ENCODE assay signal across 10 cellular contexts in the genomic region with DNA sequence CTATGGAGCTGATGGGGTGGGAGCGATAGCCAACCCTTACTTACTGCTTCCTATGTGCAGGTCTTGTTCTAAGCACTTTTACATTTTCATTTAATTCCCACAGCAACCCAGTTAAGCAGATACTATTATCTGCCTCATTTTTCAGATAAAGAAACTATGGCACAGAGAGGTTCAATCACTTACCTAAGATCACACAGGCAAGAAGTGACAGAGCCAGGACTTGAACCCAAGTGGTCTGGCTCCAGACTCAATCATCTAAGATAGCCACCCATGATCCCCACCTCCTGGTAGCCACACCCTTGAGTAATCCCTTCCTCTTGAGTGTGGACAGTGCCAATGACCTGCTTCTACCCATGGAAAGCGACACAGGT. TPM values are rescaled to one million over a fixed set of nuclear protein-coding genes. Genes with fewer than 3 reads are reported as not detected.
DNase-seq lines count a peak whose midpoint lies in the region; ATAC-seq and TF ChIP-seq lines count a peak whose summit lies in the region.
"Had no signal": no experiment of that assay in that cellular context is flagged by ENCODE, and none has a peak within 500 bp of the region (broad histone marks: within the 10 kb centered on the region; RNA-seq: fewer than 3 reads in every experiment).

No MANE protein-coding gene starts in this region.

- H3K27ac ChIP-seq in DOHH2 (ENCODE audit: low read depth, low read length) (peak overlapping the region; percentile 97), right lobe of liver (peak overlapping the region; percentile 39 to 67 (median 44)), stomach (peak overlapping the region in 4 of 5 donors; percentile 24 to 86 (median 62))

- no peaks in the 10 kb centered on the region for H3K9me2 ChIP-seq in DOHH2 (replicated peaks; ENCODE audit: control insufficient read depth, low read length)

- DNase-seq in T-helper 17 cell (no peak), right lobe of liver (no peak), stomach (no peak), RKO (ENCODE audit: low spot score) (no peak), GM03348 (ENCODE audit: low spot score) (no peak)
- DNase-seq: activated T-cell treated with anti-CD3 and anti-CD28 coated beads for 4 hours, H7, T1000 had no signal

- no peaks in the 10 kb centered on the region for H3K36me3 Mint-ChIP-seq in T-helper 17 cell (ENCODE audit: low read depth)

- peaks cover 31% of the 10 kb centered on the region for H3K4me1 Mint-ChIP-seq in T-helper 17 cell

- ATAC-seq in T-helper 17 cell (no peak), right lobe of liver (no peak), GM18517 (IDR thresholded peaks at IDR 0.05; ENCODE audit: unreplicated experiment) (no peak)

- H3F3A ChIP-seq in DOHH2 (ENCODE audit: control insufficient read depth, insufficient read depth), result peaks cover 45% of the 10 kb centered on the region

- H3K4me3 Mint-ChIP-seq in T-helper 17 cell, result no peak overlapping the region

- H3K4me2 ChIP-seq in DOHH2 (ENCODE audit: low read length), result peak overlapping the region; percentile 84

- TF ChIP-seq CTCF in DOHH2 (IDR thresholded peaks at IDR 0.05; ENCODE audit: low read depth, low read length, poor library complexity, severe bottlenecking), result no peak
- no peak for TF ChIP-seq CTCF in right lobe of liver (IDR thresholded peaks at IDR 0.05)
- no peak for TF ChIP-seq CTCF in stomach (IDR thresholded peaks at IDR 0.05)

- H3K9me3 ChIP-seq in DOHH2 (ENCODE audit: control insufficient read depth, insufficient read depth, low read length) (no peaks in the 10 kb centered on the region), T-helper 17 cell (ENCODE audit: control insufficient read depth, low read length, poor library complexity, severe bottlenecking) (no peaks in the 10 kb centered on the region), right lobe of liver (no peaks in the 10 kb centered on the region), stomach (no peaks in the 10 kb centered on the region)

- H4K20me1 ChIP-seq in DOHH2 (ENCODE audit: control insufficient read depth, insufficient read depth, low read depth, low read length), result no peaks in the 10 kb centered on the region

- intact Hi-C loops in right lobe of liver (cut with DNase I), result no loop called here
- intact Hi-C loops in stomach (cut with DNase I; ENCODE audit: low total_unique reads), result no loop called here

- TF ChIP-seq EP300 in stomach (IDR thresholded peaks at IDR 0.05), result no peak

- H3K36me3 ChIP-seq in DOHH2 (ENCODE audit: control insufficient read depth, low read length) (peaks cover 14% of the 10 kb centered on the region), right lobe of liver (peaks cover 0 to under 1% (median 0%) of the 10 kb centered on the region in 4 donors), stomach (peaks cover under 1 to 15% (median 10%) of the 10 kb centered on the region in 4 donors)

- H3K27me3 ChIP-seq in DOHH2 (ENCODE audit: control insufficient read depth, low read length) (no peaks in the 10 kb centered on the region), right lobe of liver (no peaks in the 10 kb centered on the region), stomach (no peaks in the 10 kb centered on the region)

- whole genome bisulfite sequencing in right lobe of liver (ENCODE audit: insufficient coverage, low coverage, low lambda C conversion rate, missing lambda C conversion rate), result 88% methylated on average over 2 of the region's 2 CpGs
- 72 to 88% (median 87%) methylated on average over 2 of the region's 2 CpGs for WGBS in stomach, 5 donors

- H3K79me2 ChIP-seq in DOHH2 (ENCODE audit: control insufficient read depth, low read length), result peaks cover 5% of the 10 kb centered on the region

- H3K4me3 ChIP-seq in DOHH2 (ENCODE audit: low read length) (peak overlapping the region; percentile 53), right lobe of liver (no peak overlapping the region), stomach (no peak overlapping the region)

- H3K27ac Mint-ChIP-seq in T-helper 17 cell, result peak overlapping the region; percentile 80

- TF ChIP-seq POLR2A in right lobe of liver (IDR thresholded peaks at IDR 0.05) (no peak), stomach (IDR thresholded peaks at IDR 0.05) (no peak)

- no peaks in the 10 kb centered on the region for H3K27me3 Mint-ChIP-seq in T-helper 17 cell

- H3K4me1 ChIP-seq in DOHH2 (ENCODE audit: control insufficient read depth, low read length) (peaks cover 99% of the 10 kb centered on the region), right lobe of liver (peaks cover 0 to 39% (median 15%) of the 10 kb centered on the region in 4 donors), stomach (peaks cover 0 to 43% (median 18%) of the 10 kb centered on the region in 4 donors)

RNA-seq across cellular contexts. Expression of a gene that starts 23.2 kb away (rescaled TPM):
- total RNA-seq in T-helper 17 cell, result 10 to 100 TPM; 16.6 to 27.6 TPM
- 10 to 100 TPM; 31.6 to 68.2 (median 48.6) TPM for total RNA-seq in right lobe of liver
- total RNA-seq in stomach, result 10 to 100 TPM in 3 of 5 donors, 1 to 10 TPM in 2; 2.6 to 34.5 (median 14.3) TPM
- polyA plus RNA-seq in stomach, result 10 to 100 TPM in 2 of 3 donors, 1 to 10 TPM in 1; 8.3 to 11.8 (median 10.6) TPM

RNA-seq across cellular contexts. Expression of a gene that starts 35.5 kb away (rescaled TPM):
- 10 to 100 TPM; 17.0 to 18.9 TPM for total RNA-seq in T-helper 17 cell
- 10 to 100 TPM; 10.5 to 24.2 (median 20.3) TPM for total RNA-seq in right lobe of liver
- total RNA-seq in stomach, result 10 to 100 TPM in 4 of 5 donors, not detected in 1; 10.3 to 55.3 (median 40.0) TPM
- 10 to 100 TPM; 12.7 to 18.8 (median 18.3) TPM for polyA plus RNA-seq in stomach

Comparison
In these comparisons a context has a peak if more than half of its experiments do, and no peak if none do; other contexts are left out.
1. H3K27ac ChIP-seq: peak in every context shown above with its lines; median percentile 97 in DOHH2; 62 in stomach; 44 in right lobe of liver.